Comparison of ENCODE assay signal across 27 cellular contexts in genomic region chr14:94839346-94839745, GRCh38.
"Had no signal": no experiment of that assay in that cellular context is flagged by ENCODE, and none has a peak within 500 bp of the region (broad histone marks: within the 10 kb centered on the region; RNA-seq: fewer than 3 reads in every experiment).

No MANE protein-coding gene starts in this region.

- DNase-seq: activated CD4-positive, alpha-beta memory T cell treated with anti-CD3 and anti-CD28 coated beads, Interleukin-2, amount 10 ng/mL, durations not matched to agents 7 days and 5 days; activated CD4-positive, alpha-beta T cell treated with anti-CD3 and anti-CD28 coated beads for 36 hours; activated CD4-positive, alpha-beta T cell treated with anti-CD3 and anti-CD28 coated beads, Interleukin-2, amount 10 ng/mL, durations not matched to agents 24 days and 14 days; activated CD4-positive, CD25-positive, alpha-beta regulatory T cell; activated CD4-positive, CD25-positive, alpha-beta regulatory T cell treated with anti-CD3 and anti-CD28 coated beads, Interleukin-2, amount 50 U/mL, for 72 hours; activated CD8-positive, alpha-beta memory T cell treated with anti-CD3 and anti-CD28 coated beads, Interleukin-2, amount 50 U/mL, for 48 hours; activated gamma-delta T cell; activated naive CD4-positive, alpha-beta T cell; activated naive CD4-positive, alpha-beta T cell treated with anti-CD3 and anti-CD28 coated beads, Interleukin-2, amount 10 ng/mL, durations not matched to agents 7 days and 5 days; activated naive CD8-positive, alpha-beta T cell treated with anti-CD3 and anti-CD28 coated beads, Interleukin-2, amount 10 ng/mL, durations not matched to agents 7 days and 5 days; activated T-cell treated with anti-CD3 and anti-CD28 coated beads for 4 hours; activated T-cell treated with anti-CD3 and anti-CD28 coated beads, Interleukin-2, amount 50 U/mL, for 24 hours; activated T-cell treated with anti-CD3 and anti-CD28 coated beads, Interleukin-2, amount 50 U/mL, for 72 hours; central memory CD4-positive, alpha-beta T cell; cerebellar nuclear complex; colonic mucosa; effector CD8-positive, alpha-beta T cell; foreskin fibroblast; head of caudate nucleus; T-helper 17 cell; T1000; WERI-Rb-1 had no signal

- H3K27me3 ChIP-seq: ascending aorta, breast epithelium, cardiac muscle cell, colonic mucosa had no signal

- H3K4me1 ChIP-seq: ascending aorta, breast epithelium, colonic mucosa had no signal

- H3K27ac ChIP-seq: ascending aorta, breast epithelium, cardiac muscle cell, colonic mucosa, epithelial cell of prostate, WERI-Rb-1 had no signal

- ATAC-seq: activated CD4-positive, alpha-beta T cell treated with anti-CD3 and anti-CD28 coated beads for 36 hours; activated naive CD4-positive, alpha-beta T cell treated with anti-CD3 and anti-CD28 coated beads, Interleukin-2, amount 50 U/mL, for 72 hours; activated T-cell treated with anti-CD3 and anti-CD28 coated beads, Interleukin-2, amount 50 U/mL, for 72 hours; T-helper 17 cell had no signal

- H3K9me3 ChIP-seq: ascending aorta, colonic mucosa had no signal

- H3K4me3 ChIP-seq: ascending aorta, breast epithelium, cardiac muscle cell, colonic mucosa had no signal

- H3K36me3 ChIP-seq: ascending aorta, breast epithelium, cardiac muscle cell, colonic mucosa, WERI-Rb-1 had no signal
